Comparison of ENCODE assay signal across 14 cellular contexts in the genomic region with DNA sequence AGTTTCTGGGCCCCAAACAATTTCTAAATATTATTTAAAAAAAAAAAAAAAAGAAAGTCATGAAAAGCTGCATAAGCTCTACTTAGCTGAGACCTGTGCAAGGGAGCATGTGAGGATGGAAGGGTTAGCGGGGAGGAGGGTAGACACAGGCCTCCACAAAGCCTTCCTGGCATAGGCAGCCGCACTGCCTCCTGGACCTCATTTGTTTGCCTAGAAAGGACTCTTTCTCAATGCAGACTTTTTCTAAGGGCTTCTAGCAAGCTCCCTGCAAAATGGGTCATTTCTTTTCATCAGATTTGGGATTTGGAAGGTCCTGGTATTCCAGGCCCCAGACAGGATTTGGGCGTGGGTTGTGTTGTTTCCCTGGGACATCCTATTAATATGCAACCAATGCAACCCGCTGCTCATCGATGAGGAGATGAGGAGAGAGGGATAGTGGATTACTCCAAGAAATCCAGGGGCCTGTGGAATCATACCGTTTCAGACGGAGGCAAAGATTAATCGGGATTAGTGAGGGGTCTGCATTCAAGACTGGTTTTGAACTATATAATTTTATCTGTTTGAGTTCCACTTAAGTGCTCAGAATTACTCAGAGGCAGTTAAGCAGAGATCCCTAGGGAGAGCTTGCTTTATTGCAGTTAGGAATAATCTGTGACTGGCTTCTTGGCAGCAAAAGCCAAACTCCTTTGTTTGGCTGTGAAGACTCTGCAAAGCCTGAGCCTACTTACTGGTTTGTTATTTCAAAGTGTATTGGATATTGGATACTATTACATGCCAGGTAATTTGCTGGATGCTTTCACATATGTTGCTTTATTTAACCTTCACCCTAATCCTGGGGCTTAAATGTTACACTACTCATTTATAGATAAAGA.
DNase-seq lines count a peak whose midpoint lies in the region; ATAC-seq and TF ChIP-seq lines count a peak whose summit lies in the region.
"Had no signal": no experiment of that assay in that cellular context is flagged by ENCODE, and none has a peak within 500 bp of the region (broad histone marks: within the 10 kb centered on the region; RNA-seq: fewer than 3 reads in every experiment).

No MANE protein-coding gene starts in this region.

- no peaks in the 10 kb centered on the region for H3K4me1 ChIP-seq in BE2C
- H3K4me1 ChIP-seq in neural progenitor cell, result peaks cover 9% of the 10 kb centered on the region
- H3K4me1 ChIP-seq in mesendoderm (ENCODE audit: control insufficient read depth, low read depth, low read length), result no peaks in the 10 kb centered on the region

- no peak overlapping the region for H4K8ac ChIP-seq in mesendoderm (ENCODE audit: low read depth, low read length)

- no peaks in the 10 kb centered on the region for H3K36me3 ChIP-seq in BE2C
- H3K36me3 ChIP-seq in MG63, result no peaks in the 10 kb centered on the region
- H3K36me3 ChIP-seq in neural progenitor cell, result no peaks in the 10 kb centered on the region
- no peaks in the 10 kb centered on the region for H3K36me3 ChIP-seq in mesendoderm (ENCODE audit: control insufficient read depth, insufficient read depth, low read length)

- H3K27ac Mint-ChIP-seq in neural progenitor cell, result no peak overlapping the region
- H3K27ac Mint-ChIP-seq: activated CD4-positive, alpha-beta T cell treated with anti-CD3 and anti-CD28 coated beads, Interleukin-2, amount 10 ng/mL, durations not matched to agents 7 days and 5 days; activated naive CD8-positive, alpha-beta T cell treated with anti-CD3 and anti-CD28 coated beads, Interleukin-2, amount 10 ng/mL, durations not matched to agents 7 days and 5 days; endodermal cell had no signal

- peaks cover 13% of the 10 kb centered on the region for H3K4me1 Mint-ChIP-seq in neural progenitor cell
- H3K4me1 Mint-ChIP-seq: activated CD4-positive, alpha-beta T cell treated with anti-CD3 and anti-CD28 coated beads, Interleukin-2, amount 10 ng/mL, durations not matched to agents 7 days and 5 days; activated naive CD8-positive, alpha-beta T cell treated with anti-CD3 and anti-CD28 coated beads, Interleukin-2, amount 10 ng/mL, durations not matched to agents 7 days and 5 days; endodermal cell had no signal

- H3K79me2 ChIP-seq in neural progenitor cell (ENCODE audit: low read depth), result no peaks in the 10 kb centered on the region
- no peaks in the 10 kb centered on the region for H3K79me2 ChIP-seq in mesendoderm (ENCODE audit: control insufficient read depth, insufficient read depth, low read length)

- H2AFZ ChIP-seq in neural progenitor cell (replicated peaks), result no peak overlapping the region

- no peaks in the 10 kb centered on the region for H4K20me1 ChIP-seq in neural progenitor cell (ENCODE audit: low read depth)

- no peak overlapping the region for H2BK15ac ChIP-seq in mesendoderm (replicated peaks; ENCODE audit: low read depth)

- H3K27me3 ChIP-seq in BE2C (no peaks in the 10 kb centered on the region), MG63 (no peaks in the 10 kb centered on the region), neural progenitor cell (no peaks in the 10 kb centered on the region), mesendoderm (ENCODE audit: insufficient read depth, low read length, poor library complexity) (no peaks in the 10 kb centered on the region)

- H3K27me3 Mint-ChIP-seq in neural progenitor cell (ENCODE audit: insufficient read depth, low read depth), result peaks cover 13% of the 10 kb centered on the region
- H3K27me3 Mint-ChIP-seq: activated CD4-positive, alpha-beta T cell treated with anti-CD3 and anti-CD28 coated beads, Interleukin-2, amount 10 ng/mL, durations not matched to agents 7 days and 5 days; activated naive CD8-positive, alpha-beta T cell treated with anti-CD3 and anti-CD28 coated beads, Interleukin-2, amount 10 ng/mL, durations not matched to agents 7 days and 5 days had no signal

- peak; percentile 10 for DNase-seq in BE2C
- peak; percentile 70 for DNase-seq in MG63
- DNase-seq in dedifferentiated amniotic fluid mesenchymal stem cell (ENCODE audit: extremely low spot score), result peak; percentile 55
- peak; percentile 13 for DNase-seq in neural progenitor cell (ENCODE audit: low spot score)
- no peak for DNase-seq in mesendoderm
- DNase-seq in iPS-NIHi7 (ENCODE audit: extremely low spot score), result no peak
- no peak for DNase-seq in DMS153 treated with DMSO at 0.1 percent for 48 hours (lab: John Stamatoyannopoulos, UW; ENCODE audit: unreplicated experiment)
- DNase-seq: activated CD4-positive, alpha-beta T cell treated with anti-CD3 and anti-CD28 coated beads, Interleukin-2, amount 10 ng/mL, durations not matched to agents 7 days and 5 days; activated naive CD8-positive, alpha-beta T cell treated with anti-CD3 and anti-CD28 coated beads, Interleukin-2, amount 10 ng/mL, durations not matched to agents 7 days and 5 days; DMS153; endodermal cell; NCI-H510A treated with DMSO at 0.1 percent for 48 hours; stimulated activated CD4-positive, alpha-beta T cell treated with anti-CD3 and anti-CD28 coated beads, Interleukin-4, amount 100 ng/mL, for 1 hour had no signal

- no peak overlapping the region for H3K56ac ChIP-seq in mesendoderm (ENCODE audit: low read length)

- peaks cover 27% of the 10 kb centered on the region for H3K9me3 Mint-ChIP-seq in neural progenitor cell
- H3K9me3 Mint-ChIP-seq: activated CD4-positive, alpha-beta T cell treated with anti-CD3 and anti-CD28 coated beads, Interleukin-2, amount 10 ng/mL, durations not matched to agents 7 days and 5 days had no signal

- H3K4me3 Mint-ChIP-seq in neural progenitor cell, result no peak overlapping the region
- H3K4me3 Mint-ChIP-seq: activated CD4-positive, alpha-beta T cell treated with anti-CD3 and anti-CD28 coated beads, Interleukin-2, amount 10 ng/mL, durations not matched to agents 7 days and 5 days; activated naive CD8-positive, alpha-beta T cell treated with anti-CD3 and anti-CD28 coated beads, Interleukin-2, amount 10 ng/mL, durations not matched to agents 7 days and 5 days; endodermal cell had no signal

- no peak overlapping the region for H3K18ac ChIP-seq in mesendoderm (ENCODE audit: low read length)

- H3K4me2 ChIP-seq in neural progenitor cell (no peak overlapping the region), mesendoderm (ENCODE audit: low read length) (no peak overlapping the region)

- H3F3A ChIP-seq in neural progenitor cell (ENCODE audit: low read depth), result no peaks in the 10 kb centered on the region

- H3K23ac ChIP-seq in mesendoderm (ENCODE audit: low read length), result no peak overlapping the region

- no peak overlapping the region for H3K27ac ChIP-seq in neural progenitor cell
- H3K27ac ChIP-seq in mesendoderm (ENCODE audit: low read depth, low read length), result no peak overlapping the region

- TF ChIP-seq CTCF in BE2C (IDR thresholded peaks at IDR 0.05; ENCODE audit: low read depth, low read length), result no peak
- no peak for TF ChIP-seq CTCF in neural progenitor cell (IDR thresholded peaks at IDR 0.05)

- no peak for ATAC-seq in HG03571 (IDR thresholded peaks at IDR 0.05; ENCODE audit: unreplicated experiment)

- H3K4me3 ChIP-seq in BE2C (ENCODE audit: low read depth, low read length) (no peak overlapping the region), MG63 (no peak overlapping the region), neural progenitor cell (no peak overlapping the region), mesendoderm (ENCODE audit: low read length) (no peak overlapping the region)

- no peak overlapping the region for H4K5ac ChIP-seq in mesendoderm (ENCODE audit: low read length)

- H3K79me1 ChIP-seq in mesendoderm (ENCODE audit: low read length), result no peaks in the 10 kb centered on the region

- H3K9ac ChIP-seq in neural progenitor cell (no peak overlapping the region), mesendoderm (ENCODE audit: low read length) (no peak overlapping the region)

- no peak overlapping the region for H2AK5ac ChIP-seq in mesendoderm (ENCODE audit: low read length)

- H3K9me3 ChIP-seq in BE2C, result no peaks in the 10 kb centered on the region
- peaks cover 2% of the 10 kb centered on the region; the same call in 1 of the 2 replicates for H3K9me3 ChIP-seq in MG63
- no peaks in the 10 kb centered on the region for H3K9me3 ChIP-seq in neural progenitor cell (ENCODE audit: low read depth)

- no CpG with 5 or more reads among the region's 8 CpGs for WGBS in mesendoderm (ENCODE audit: extremely low coverage, insufficient coverage, low lambda C conversion rate)

- no peak overlapping the region for H2BK5ac ChIP-seq in mesendoderm (ENCODE audit: low read length)

- H2BK120ac ChIP-seq in mesendoderm (ENCODE audit: low read depth, low read length), result no peak overlapping the region

- peaks cover 5% of the 10 kb centered on the region for H3K36me3 Mint-ChIP-seq in neural progenitor cell
- H3K36me3 Mint-ChIP-seq: activated naive CD8-positive, alpha-beta T cell treated with anti-CD3 and anti-CD28 coated beads, Interleukin-2, amount 10 ng/mL, durations not matched to agents 7 days and 5 days had no signal

- no peak overlapping the region for H3K4ac ChIP-seq in mesendoderm (ENCODE audit: low read depth, low read length)

Comparison
In these comparisons a context has a peak if more than half of its experiments do, and no peak if none do; other contexts are left out.
1. DNase-seq: peak in BE2C (single experiment), MG63 (single experiment), dedifferentiated amniotic fluid mesenchymal stem cell (single experiment) and neural progenitor cell (single experiment); none in mesendoderm (single experiment), iPS-NIHi7 (single experiment) and DMS153 treated with DMSO at 0.1 percent for 48 hours (single experiment).